ENCODE assay signal across 8 cellular contexts in genomic region chr10:17643755-17644484, GRCh38. TPM values are rescaled to one million over a fixed set of nuclear protein-coding genes. Genes with fewer than 3 reads are reported as not detected.
DNase-seq lines count a peak whose midpoint lies in the region; ATAC-seq and TF ChIP-seq lines count a peak whose summit lies in the region.

Gene STAM (plus strand): TSS chr10:17644151. CDS start chr10:17644340, 189 bp downstream.

- DNase-seq in CD1c-positive myeloid dendritic cell (ENCODE audit: extremely low spot score), result peak; percentile 93
- peak; percentile 84 for DNase-seq in NCI-H748 treated with DMSO at 0.1 percent for 48 hours (lab: John Stamatoyannopoulos, UW)
- peak; percentile 88 to 89 for DNase-seq in activated CD4-positive, alpha-beta T cell treated with anti-CD3 and anti-CD28 coated beads, Interleukin-2, amount 50 U/mL, for 24 hours (ENCODE audit: low read depth in 1 of 2, low spot score in 1 of 2)
- DNase-seq in left lung, result peak; percentile 92 to 97
- peak; percentile 90 to 92 for DNase-seq in stimulated activated CD4-positive, alpha-beta T cell treated with anti-CD3 and anti-CD28 coated beads, Interleukin-2, amount 100 ng/mL, for 48 hours

- no peaks in the 10 kb centered on the region for H3K9me3 Mint-ChIP-seq in dendritic cell treated with granulocyte-macrophage colony-stimulating factor and Interleukin-4, amounts not matched to agents 40 ng/mL and 50 ng/mL, for 4 days

- H3K36me3 Mint-ChIP-seq in dendritic cell treated with granulocyte-macrophage colony-stimulating factor and Interleukin-4, amounts not matched to agents 40 ng/mL and 50 ng/mL, for 4 days (ENCODE audit: low read depth), result peaks cover 26% of the 10 kb centered on the region

- peak within 1 kb of the TSS; percentile 66 to 84 for H3K4me3 ChIP-seq in left lung

- H3K27me3 ChIP-seq in left lung, result no peaks in the 10 kb centered on the region

- TF ChIP-seq CTCF in left lung (IDR thresholded peaks at IDR 0.05), result no peak

- H3K27ac Mint-ChIP-seq in dendritic cell treated with granulocyte-macrophage colony-stimulating factor and Interleukin-4, amounts not matched to agents 40 ng/mL and 50 ng/mL, for 4 days, result peak within 1 kb of the TSS; percentile 99

- intact Hi-C loops in dendritic cell treated with granulocyte-macrophage colony-stimulating factor and Interleukin-4, amounts not matched to agents 40 ng/mL and 50 ng/mL, for 4 days (cut with micrococcal nuclease), result loop anchor here (10.0 kb wide), 1 partner anchor 161 kb away; the partner anchor contains the start of gene MRC1
- intact Hi-C loops in left lung (cut with DNase I), result no loop called here

- peak; percentile 90 for ATAC-seq in GM19397 (IDR thresholded peaks at IDR 0.05; ENCODE audit: unreplicated experiment)
- peak; percentile 72 for ATAC-seq in HG03565 (IDR thresholded peaks at IDR 0.05; ENCODE audit: unreplicated experiment)
- peak; percentile 91 for ATAC-seq in left lung

- peaks cover 41% of the 10 kb centered on the region for H3K4me1 Mint-ChIP-seq in dendritic cell treated with granulocyte-macrophage colony-stimulating factor and Interleukin-4, amounts not matched to agents 40 ng/mL and 50 ng/mL, for 4 days (ENCODE audit: low read depth)

- H3K27ac ChIP-seq in left lung, result peak within 1 kb of the TSS; percentile 96 to 98

- no peaks in the 10 kb centered on the region for H3K9me3 ChIP-seq in left lung

- H3K36me3 ChIP-seq in left lung, result no peaks in the 10 kb centered on the region

- no peaks in the 10 kb centered on the region for H3K27me3 Mint-ChIP-seq in dendritic cell treated with granulocyte-macrophage colony-stimulating factor and Interleukin-4, amounts not matched to agents 40 ng/mL and 50 ng/mL, for 4 days

- H3K4me3 Mint-ChIP-seq in dendritic cell treated with granulocyte-macrophage colony-stimulating factor and Interleukin-4, amounts not matched to agents 40 ng/mL and 50 ng/mL, for 4 days, result peak within 1 kb of the TSS; percentile 99

- H3K4me1 ChIP-seq in left lung, result peaks cover 16 to 55% of the 10 kb centered on the region in 2 donors

RNA-seq across cellular contexts. Expression of gene STAM, which starts in this region (rescaled TPM):
- 10 to 100 TPM; 36.4 to 42.3 TPM for total RNA-seq in left lung

Comparison
In these comparisons a context has a peak if more than half of its experiments do, and no peak if none do; other contexts are left out.
1. Peak in every context shown above with its lines: DNase-seq, ATAC-seq, H3K4me3 ChIP-seq and H3K27ac ChIP-seq.